ENCODE assay signal across 16 cellular contexts in genomic region chr7:55052081-55052480, GRCh38. TPM values are rescaled to one million over a fixed set of nuclear protein-coding genes. Genes with fewer than 3 reads are reported as not detected.
DNase-seq lines count a peak whose midpoint lies in the region; ATAC-seq and TF ChIP-seq lines count a peak whose summit lies in the region.
"Had no signal": no experiment of that assay in that cellular context is flagged by ENCODE, and none has a peak within 500 bp of the region (broad histone marks: within the 10 kb centered on the region; RNA-seq: fewer than 3 reads in every experiment).

No MANE protein-coding gene starts in this region.

- H3K27me3 ChIP-seq in PC-9 (ENCODE audit: insufficient read depth, low read depth) (no peaks in the 10 kb centered on the region), mammary epithelial cell (ENCODE audit: insufficient read depth, low read length) (no peaks in the 10 kb centered on the region), osteoblast (ENCODE audit: insufficient read depth, low read length) (no peaks in the 10 kb centered on the region)
- H3K27me3 ChIP-seq: body of pancreas, Peyer's patch had no signal

- in situ Hi-C loops in mammary epithelial cell (cut with MboI; ENCODE audit: low sequenced_read_pairs in 2 of 2): no loop called here

- POLR2A ChIA-PET in PC-9 (lab: Charles Lee; ENCODE audit: unreplicated experiment): interaction anchor here (1.6 kb wide), 1 partner anchor 13 kb away, joined by 7 read pairs; no protein-coding TSS in a partner anchor

- no peaks in the 10 kb centered on the region for H3K36me3 Mint-ChIP-seq in effector memory CD8-positive, alpha-beta T cell (ENCODE audit: insufficient read depth)

- no peaks in the 10 kb centered on the region for H3K9me2 ChIP-seq in PC-9 (ENCODE audit: insufficient read depth)

- 93% methylated on average over 2 of the region's 2 CpGs for WGBS in mammary epithelial cell (ENCODE audit: low coverage, missing lambda C conversion rate)

- TF ChIP-seq CTCF in PC-9 (conservative IDR thresholded peaks at IDR 0.05) (no peak), mammary epithelial cell (conservative IDR thresholded peaks at IDR 0.05 in 1 of 2, IDR thresholded peaks at IDR 0.05 in 1 of 2; ENCODE audit: extremely low read depth in 1 of 2, insufficient read depth in 1 of 2, low read depth in 1 of 2, low read length in 2 of 2) (no peak), osteoblast (IDR thresholded peaks at IDR 0.05; ENCODE audit: extremely low read depth, low read depth, low read length) (no peak)

- CTCF ChIA-PET in PC-9 (lab: Charles Lee): interaction anchor here (0.9 kb wide), 1 partner anchor 66 kb away, joined by 3 read pairs; no protein-coding TSS in a partner anchor
- CTCF ChIA-PET in mammary epithelial cell (lab: Charles Lee; ENCODE audit: low non-redundant PET): interaction anchor here (0.6 kb wide), 1 partner anchor 10 kb away, joined by 3 read pairs; no protein-coding TSS in a partner anchor

- H3K79me2 ChIP-seq in PC-9 (ENCODE audit: low read depth) (peaks cover 98% of the 10 kb centered on the region), mammary epithelial cell (ENCODE audit: insufficient read depth, low read length) (peaks cover 98% of the 10 kb centered on the region), osteoblast (ENCODE audit: insufficient read depth, low read length) (peaks cover 89% of the 10 kb centered on the region)

- H3K27ac ChIP-seq in PC-9 (peak overlapping the region; percentile 82), mammary epithelial cell (ENCODE audit: insufficient read depth, low read depth, low read length) (peak overlapping the region; percentile 96), osteoblast (ENCODE audit: low read depth, low read length) (peak overlapping the region; percentile 91)
- H3K27ac ChIP-seq: body of pancreas, Peyer's patch had no signal

- peaks cover 90% of the 10 kb centered on the region for H3K4me1 ChIP-seq in PC-9 (replicated peaks; ENCODE audit: insufficient read depth)
- peaks cover 79% of the 10 kb centered on the region for H3K4me1 ChIP-seq in mammary epithelial cell (ENCODE audit: insufficient read depth, low read length)
- peaks cover 64% of the 10 kb centered on the region for H3K4me1 ChIP-seq in osteoblast (ENCODE audit: insufficient read depth, low read length)

- no peaks in the 10 kb centered on the region for H3K9me3 Mint-ChIP-seq in effector memory CD8-positive, alpha-beta T cell

- peaks cover 17 to 45% of the 10 kb centered on the region in 2 donors for H3K27me3 Mint-ChIP-seq in effector memory CD8-positive, alpha-beta T cell
- H3K27me3 Mint-ChIP-seq: IgD-negative memory B cell had no signal

- no peaks in the 10 kb centered on the region for H3K9me3 ChIP-seq in PC-9 (ENCODE audit: insufficient read depth, low read depth)
- no peaks in the 10 kb centered on the region for H3K9me3 ChIP-seq in mammary epithelial cell (replicated peaks; ENCODE audit: insufficient read depth, low read length)
- no peaks in the 10 kb centered on the region for H3K9me3 ChIP-seq in osteoblast (ENCODE audit: low read depth, low read length)
- H3K9me3 ChIP-seq: body of pancreas, Peyer's patch had no signal

- H2AFZ ChIP-seq in PC-9 (no peak overlapping the region), mammary epithelial cell (ENCODE audit: low read depth, low read length) (no peak overlapping the region), osteoblast (ENCODE audit: low read length) (no peak overlapping the region)

- H3K4me3 ChIP-seq in PC-9 (no peak overlapping the region), mammary epithelial cell (replicated peaks in 1 of 3; ENCODE audit: insufficient read depth in 1 of 3, low read depth in 2 of 3, low read length in 3 of 3) (no peak overlapping the region), osteoblast (ENCODE audit: insufficient read depth, low read length) (no peak overlapping the region)
- H3K4me3 ChIP-seq: body of pancreas, Peyer's patch had no signal

- intact Hi-C loops in PC-9 (cut with micrococcal nuclease; ENCODE audit: unreplicated experiment) (loop anchor here (2.0 kb wide), 1 partner anchor 25 kb away; no protein-coding TSS in a partner anchor), mammary epithelial cell (cut with micrococcal nuclease) (loop anchor here (5.0 kb wide), 1 partner anchor 80 kb away; no protein-coding TSS in a partner anchor), Right ventricle myocardium superior (cut with DNase I) (no loop called here)

- peaks cover 86% of the 10 kb centered on the region for H3F3A ChIP-seq in PC-9 (ENCODE audit: insufficient read depth, low read depth)

- no peak overlapping the region for H3K27ac Mint-ChIP-seq in effector memory CD8-positive, alpha-beta T cell
- H3K27ac Mint-ChIP-seq: IgD-negative memory B cell had no signal

- H3K4me2 ChIP-seq in PC-9 (peak overlapping the region; percentile 56; the same call in 1 of the 2 replicates), mammary epithelial cell (ENCODE audit: insufficient read depth, low read depth, low read length) (peak overlapping the region; percentile 85), osteoblast (ENCODE audit: insufficient read depth, low read length) (peak overlapping the region; percentile 17)

- peaks cover 0 to 2% of the 10 kb centered on the region in 2 donors for H3K4me1 Mint-ChIP-seq in effector memory CD8-positive, alpha-beta T cell (ENCODE audit: low read depth in 2 of 2)

- DNase-seq in AG20443 (ENCODE audit: low spot score): peak; percentile 43
- peak in 1 of 2 experiments; percentile 88 for DNase-seq in PC-9
- peak; percentile 52 for DNase-seq in mammary epithelial cell
- no peak for DNase-seq in osteoblast (ENCODE audit: insufficient read length, low spot score, missing footprints)
- DNase-seq in effector memory CD8-positive, alpha-beta T cell: no peak
- DNase-seq in NCI-H146 (lab: John Stamatoyannopoulos, UW): no peak
- DNase-seq in Right ventricle myocardium superior: no peak
- DNase-seq: activated CD4-positive, alpha-beta T cell treated with anti-CD3 and anti-CD28 coated beads, Interleukin-2, amount 50 U/mL, for 48 hours; activated effector memory CD4-positive, alpha-beta T cell treated with Interleukin-2 at 50 U/mL for 16 hours; body of pancreas; DMS79 treated with DMSO at 0.1 percent for 48 hours; NCI-H1417; NCI-H446; Peyer's patch had no signal

- BruUV-seq in PC-9 (replicated peaks; lab: Mats Ljungman, UMichigan): no TSS peak
- BruUV-seq in mammary epithelial cell (replicated peaks; lab: Mats Ljungman, UMichigan): no TSS peak

- H4K20me1 ChIP-seq in PC-9 (ENCODE audit: insufficient read depth) (peaks cover 13% of the 10 kb centered on the region; the same call in 1 of the 2 replicates), mammary epithelial cell (ENCODE audit: insufficient read depth, low read length) (peaks cover 8% of the 10 kb centered on the region), osteoblast (ENCODE audit: insufficient read depth, low read length) (peaks cover 5% of the 10 kb centered on the region)

- dilution Hi-C loops in mammary epithelial cell (cut with HindIII; ENCODE audit: low sequenced_read_pairs): no loop called here

- H3K36me3 ChIP-seq in PC-9 (ENCODE audit: low read depth) (peaks cover 43% of the 10 kb centered on the region), mammary epithelial cell (ENCODE audit: insufficient read depth, low read length) (peaks cover 14% of the 10 kb centered on the region), osteoblast (ENCODE audit: insufficient read depth, low read length) (peaks cover 5% of the 10 kb centered on the region)
- H3K36me3 ChIP-seq: Peyer's patch had no signal

- no peak overlapping the region for H3K4me3 Mint-ChIP-seq in effector memory CD8-positive, alpha-beta T cell
- H3K4me3 Mint-ChIP-seq: IgD-negative memory B cell had no signal

- no peak for ATAC-seq in effector memory CD8-positive, alpha-beta T cell (replicated peaks)
- no peak for ATAC-seq in HG03280 (IDR thresholded peaks at IDR 0.05; ENCODE audit: unreplicated experiment)
- ATAC-seq in Right ventricle myocardium superior (ENCODE audit: poor library complexity): no peak
- ATAC-seq: body of pancreas had no signal

- H3K9ac ChIP-seq in mammary epithelial cell (ENCODE audit: insufficient read depth, low read length): peak overlapping the region; percentile 83

RNA-seq across cellular contexts. Expression of gene EGFR, which starts 33.3 kb away (rescaled TPM):
- total RNA-seq in PC-9 (2021): 324 and 342 TPM in 2 replicates
- 100 to 1,000 TPM; 304 to 534 TPM for total RNA-seq in mammary epithelial cell
- polyA plus RNA-seq in mammary epithelial cell: 169 TPM
- polyA minus RNA-seq in mammary epithelial cell: 379 TPM
- total RNA-seq in osteoblast: 104 and 110 TPM in 2 replicates
- 10.1 TPM for total RNA-seq in Right ventricle myocardium superior
- polyA plus RNA-seq: IgD-negative memory B cell had no signal

Comparison
In these comparisons a context has a peak if more than half of its experiments do, and no peak if none do; other contexts are left out.
1. DNase-seq: peak in AG20443 (single experiment) and mammary epithelial cell (single experiment); none in osteoblast (single experiment), effector memory CD8-positive, alpha-beta T cell (0 of 3), NCI-H146 (single experiment) and Right ventricle myocardium superior (single experiment).
2. H3K4me2 ChIP-seq: peak in every context shown above with its lines; median percentile 85 in mammary epithelial cell; 56 in PC-9; 17 in osteoblast.
3. Peak in every context shown above with its lines, with median percentiles within 50 percentile points of each other: H3K27ac ChIP-seq.